1 cellular context compared by ENCODE assay signal in genomic region chr19:17590780-17591688, GRCh38.
A peak's percentile ranks its signal among the peaks of the same experiment; 100 is the strongest.
TF ChIP-seq lines count a peak whose summit lies in the region.

No MANE protein-coding gene starts in this region.

TF ChIP-seq in K562, 482 proteins besides CTCF, POLR2A, EP300 and RAD21 (continued from another document):
- TF ChIP-seq ZBTB40 (IDR thresholded peaks at IDR 0.05) (peak; percentile 95), ZBTB40 (CRISPR knock-in tag; IDR thresholded peaks at IDR 0.05) (peak; percentile 89)
